In genomic region chr6:160790028-160790792, GRCh38 we compare ENCODE assay signal across 11 cellular contexts.
A peak's percentile ranks its signal among the peaks of the same experiment; 100 is the strongest.
DNase-seq lines count a peak whose midpoint lies in the region; ATAC-seq, FAIRE-seq and TF ChIP-seq lines count a peak whose summit lies in the region.
"Had no signal": no experiment of that assay in that cellular context is flagged by ENCODE, and none has a peak within 500 bp of the region (broad histone marks: within the 10 kb centered on the region; RNA-seq: fewer than 3 reads in every experiment).

No MANE protein-coding gene starts in this region.

- no peak overlapping the region for H4K91ac ChIP-seq in H9 (ENCODE audit: insufficient read length, low read depth, low read length)

- no peak overlapping the region for H2BK5ac ChIP-seq in H9 (ENCODE audit: insufficient read length, low read length)

- CTCF ChIA-PET in T-cell (lab: Charles Lee) = no interaction called here

- H4K5ac ChIP-seq in H9 (ENCODE audit: insufficient read length, low read depth, low read length) = no peak overlapping the region

- no peaks in the 10 kb centered on the region for H3K36me3 ChIP-seq in keratinocyte (ENCODE audit: control insufficient read depth in 2 of 2, extremely low read depth in 1 of 2, insufficient read depth in 2 of 2, low read length in 2 of 2)

- H2BK12ac ChIP-seq in H9 (ENCODE audit: insufficient read length, low read depth, low read length) = no peak overlapping the region

- H3K27me3 ChIP-seq in H9 (ENCODE audit: insufficient read depth, low read length) (no peaks in the 10 kb centered on the region), keratinocyte (ENCODE audit: control insufficient read depth, extremely low read depth, insufficient read depth, low read length) (no peaks in the 10 kb centered on the region)

- H2BK120ac ChIP-seq in H9 (ENCODE audit: low read depth, low read length, poor library complexity, severe bottlenecking) = no peak overlapping the region

- H3K4me2 ChIP-seq in H9 (ENCODE audit: insufficient read depth, insufficient read length, low read length) = peak overlapping the region; percentile 54
- H3K4me2 ChIP-seq in keratinocyte (ENCODE audit: control insufficient read depth, extremely low read depth, insufficient read depth, low read depth, low read length) = peak overlapping the region; percentile 76

- TF ChIP-seq CTCF in GM12872 (IDR thresholded peaks at IDR 0.05; ENCODE audit: insufficient read depth, low read depth, low read length) (0 out of 3 replicates have a peak, but pooled peaks have one; percentile 15), H9 (conservative IDR thresholded peaks at IDR 0.05) (peak; percentile 51; the same call in 2 of the 3 replicates), keratinocyte (optimal IDR thresholded peaks at IDR 0.05 in 1 of 3, IDR thresholded peaks at IDR 0.05 in 1 of 3, conservative IDR thresholded peaks at IDR 0.05 in 1 of 3; ENCODE audit: extremely low read depth in 1 of 3, insufficient read depth in 2 of 3, low read length in 3 of 3) (no peak)

- H3K4me1 Mint-ChIP-seq in H9 = peaks cover 30 to 32% of the 10 kb centered on the region in 2 experiments
- peaks cover 4 to 6% (median 5%) of the 10 kb centered on the region in 3 donors for H3K4me1 Mint-ChIP-seq in T-cell

- peak overlapping the region; percentile 1 to 82 (median 56) for H3K27ac Mint-ChIP-seq in H9
- H3K27ac Mint-ChIP-seq in T-cell = peak overlapping the region; percentile 6 to 15
- H3K27ac Mint-ChIP-seq: brain had no signal

- peak overlapping the region in 2 of 3 experiments; percentile 18 to 20 for H3K4me3 ChIP-seq in keratinocyte (ENCODE audit: control insufficient read depth in 2 of 3, extremely low read depth in 1 of 3, insufficient read depth in 2 of 3, low read depth in 1 of 3, low read length in 3 of 3)

- no peaks in the 10 kb centered on the region for H3K9me1 ChIP-seq in keratinocyte (ENCODE audit: control insufficient read depth, extremely low read depth, insufficient read depth, low read length)

- H4K20me1 ChIP-seq in H9 (ENCODE audit: control insufficient read depth, insufficient read depth, insufficient read length) (no peaks in the 10 kb centered on the region), keratinocyte (ENCODE audit: control insufficient read depth, extremely low read depth, insufficient read depth, low read length) (no peaks in the 10 kb centered on the region)

- no peak overlapping the region for H3K18ac ChIP-seq in H9 (ENCODE audit: insufficient read length, low read depth, low read length)

- H2AFZ ChIP-seq in H9 (ENCODE audit: low read length) = peak overlapping the region; percentile 98
- peak overlapping the region; percentile 79 for H2AFZ ChIP-seq in keratinocyte (ENCODE audit: control insufficient read depth, low read length)

- no peak overlapping the region for H3K14ac ChIP-seq in H9 (ENCODE audit: insufficient read depth, low read length)

- H3K27ac ChIP-seq in H9 (ENCODE audit: insufficient read length, low read depth, low read length) (no peak overlapping the region), keratinocyte (ENCODE audit: control insufficient read depth, insufficient read depth, low read length) (peak overlapping the region; percentile 92)

- H2AK5ac ChIP-seq in H9 (ENCODE audit: insufficient read length, low read length) = no peak overlapping the region

- no CpG with 5 or more reads among the region's 7 CpGs for WGBS in H9 (ENCODE audit: extremely low coverage, insufficient read length, low lambda C conversion rate)

- H3K9ac ChIP-seq in H9 (ENCODE audit: extremely low read depth, insufficient read length, low read length) (no peak overlapping the region), keratinocyte (ENCODE audit: control insufficient read depth, extremely low read depth, insufficient read depth, low read length) (peak overlapping the region; percentile 64)

- POLR2A ChIA-PET in T-cell (lab: Charles Lee) = no interaction called here

- FAIRE-seq in keratinocyte (lab: Jason Lieb, UNC) = no peak

- H3K36me3 Mint-ChIP-seq in H9 (ENCODE audit: insufficient read depth in 1 of 3, low read depth in 3 of 3) = no peaks in the 10 kb centered on the region
- no peaks in the 10 kb centered on the region for H3K36me3 Mint-ChIP-seq in T-cell
- H3K36me3 Mint-ChIP-seq: brain had no signal

- ATAC-seq in T-cell (replicated peaks in 1 of 4) (no peak), HG03565 (IDR thresholded peaks at IDR 0.05; ENCODE audit: unreplicated experiment) (no peak), GM21515 (IDR thresholded peaks at IDR 0.05; ENCODE audit: unreplicated experiment) (no peak), HG02678 (IDR thresholded peaks at IDR 0.05; ENCODE audit: unreplicated experiment) (no peak)

- dilution Hi-C loops in keratinocyte (cut with MboI; ENCODE audit: extremely low pct_ligation_motif_present, low sequenced_read_pairs) = no loop called here

- no peaks in the 10 kb centered on the region for H3K9me3 ChIP-seq in H9 (ENCODE audit: control insufficient read depth, low read depth, low read length)
- no peaks in the 10 kb centered on the region for H3K9me3 ChIP-seq in keratinocyte (ENCODE audit: control insufficient read depth, low read depth, low read length)

- no peaks in the 10 kb centered on the region for H3K23me2 ChIP-seq in H9 (ENCODE audit: insufficient read length, low read depth, low read length, poor library complexity, severe bottlenecking)

- H3K23ac ChIP-seq in H9 (ENCODE audit: insufficient read length, low read depth, low read length) = no peak overlapping the region

- H3K4me1 ChIP-seq in H9 (ENCODE audit: insufficient read depth, low read length) (no peaks in the 10 kb centered on the region; the same call in 1 of the 2 replicates), keratinocyte (ENCODE audit: control insufficient read depth, extremely low read depth, insufficient read depth, low read length) (peaks cover 46% of the 10 kb centered on the region)

- H3T11ph ChIP-seq in H9 (ENCODE audit: low read length) = no peak overlapping the region

- no peaks in the 10 kb centered on the region for H3K79me2 ChIP-seq in H9 (ENCODE audit: insufficient read depth, low read length)
- H3K79me2 ChIP-seq in keratinocyte (ENCODE audit: control insufficient read depth, insufficient read depth, low read length) = no peaks in the 10 kb centered on the region

- peaks cover 2% of the 10 kb centered on the region; the same call in 1 of the 2 replicates for H3K27me3 Mint-ChIP-seq in H9 (ENCODE audit: low read depth)
- peaks cover 0 to 11% of the 10 kb centered on the region in 2 donors for H3K27me3 Mint-ChIP-seq in T-cell
- H3K27me3 Mint-ChIP-seq: brain had no signal

- no peak overlapping the region for H2BK15ac ChIP-seq in H9 (ENCODE audit: low read depth, low read length)

- H3K79me1 ChIP-seq in H9 (ENCODE audit: insufficient read depth, low read depth, low read length, poor library complexity, severe bottlenecking) = no peaks in the 10 kb centered on the region

- peak overlapping the region; percentile 51 to 73 for H3K4me3 Mint-ChIP-seq in H9
- H3K4me3 Mint-ChIP-seq in T-cell = no peak overlapping the region
- H3K4me3 Mint-ChIP-seq: brain had no signal

- no peak overlapping the region for H3K4ac ChIP-seq in H9 (ENCODE audit: low read depth, low read length)

- peak overlapping the region; percentile 60 for H2BK20ac ChIP-seq in H9 (ENCODE audit: low read depth, low read length, poor library complexity, severe bottlenecking)

- H3K56ac ChIP-seq in H9 (ENCODE audit: insufficient read length, low read depth, low read length) = no peak overlapping the region

- H3K9me3 Mint-ChIP-seq in H9 = no peaks in the 10 kb centered on the region
- H3K9me3 Mint-ChIP-seq in T-cell = no peaks in the 10 kb centered on the region

- H4K8ac ChIP-seq in H9 (replicated peaks; ENCODE audit: insufficient read length, low read depth, low read length) = no peak overlapping the region

- peak; percentile 57 for DNase-seq in H9
- DNase-seq in T-cell = no peak
- DNase-seq in keratinocyte (ENCODE audit: low read depth, low spot score) = no peak
- no peak for DNase-seq in putamen (ENCODE audit: low spot score)
- DNase-seq: DMS79 treated with DMSO at 0.1 percent for 48 hours, NCI-H1694 treated with DMSO at 0.1 percent for 48 hours had no signal

Comparison
In these comparisons a context has a peak if more than half of its experiments do, and no peak if none do; other contexts are left out.
1. CTCF ChIP-seq: peak in GM12872 (single experiment) and H9 (single experiment); none in keratinocyte (0 of 3).
2. H3K4me3 Mint-ChIP-seq: peak in H9 (2 of 2); none in T-cell (0 of 3).